ENCODE assay signal across 12 cellular contexts in genomic region chr1:109877776-109878175, GRCh38. TPM values are rescaled to one million over a fixed set of nuclear protein-coding genes. Genes with fewer than 3 reads are reported as not detected.
DNase-seq lines count a peak whose midpoint lies in the region; FAIRE-seq and TF ChIP-seq lines count a peak whose summit lies in the region.
"Had no signal": no experiment of that assay in that cellular context is flagged by ENCODE, and none has a peak within 500 bp of the region (broad histone marks: within the 10 kb centered on the region; RNA-seq: fewer than 3 reads in every experiment).

No MANE protein-coding gene starts in this region.

- peaks cover 36% of the 10 kb centered on the region for H3F3A ChIP-seq in GM23248 (ENCODE audit: insufficient read depth)

- H3K27ac Mint-ChIP-seq in endothelial cell (ENCODE audit: unreplicated experiment): no peak overlapping the region
- H3K27ac Mint-ChIP-seq: CD8-positive, alpha-beta memory T cell; natural killer cell had no signal

- TF ChIP-seq CTCF in ascending aorta (IDR thresholded peaks at IDR 0.05) (no peak), liver (IDR thresholded peaks at IDR 0.05; ENCODE audit: low read depth, low read length, missing input control) (no peak), endothelial cell (IDR thresholded peaks at IDR 0.05; ENCODE audit: unreplicated experiment) (no peak)

- H3K9me3 ChIP-seq in GM23248 (ENCODE audit: low read depth) (no peaks in the 10 kb centered on the region), ascending aorta (no peaks in the 10 kb centered on the region), liver (ENCODE audit: control insufficient read depth in 4 of 4, low read length in 3 of 4) (no peaks in the 10 kb centered on the region)

- DNase-seq in GM23248 (no peak), ascending aorta (ENCODE audit: low spot score in 2 of 2) (no peak), endothelial cell (ENCODE audit: low spot score) (no peak), urothelium cell line (ENCODE audit: low spot score) (no peak), kidney tubule cell (ENCODE audit: low spot score) (no peak)
- no peak for DNase-seq in activated CD4-positive, alpha-beta T cell treated with anti-CD3 and anti-CD28 coated beads for 4 hours
- DNase-seq: CD8-positive, alpha-beta memory T cell; natural killer cell; NCI-H446; T-helper 2 cell had no signal

- no peaks in the 10 kb centered on the region for H3K79me2 ChIP-seq in GM23248 (ENCODE audit: insufficient read depth)

- peak overlapping the region; percentile 78 for H2AFZ ChIP-seq in GM23248

- no peaks in the 10 kb centered on the region for H3K9me2 ChIP-seq in GM23248 (ENCODE audit: insufficient read depth)

- no peaks in the 10 kb centered on the region for H3K27me3 ChIP-seq in GM23248 (replicated peaks; ENCODE audit: insufficient read depth)
- no peaks in the 10 kb centered on the region for H3K27me3 ChIP-seq in ascending aorta
- H3K27me3 ChIP-seq in liver (ENCODE audit: control insufficient read depth in 4 of 4, insufficient read depth in 4 of 4, low read length in 3 of 4): no peaks in the 10 kb centered on the region

- H3K9ac ChIP-seq in GM23248: peak overlapping the region; percentile 78
- no peak overlapping the region for H3K9ac ChIP-seq in liver (ENCODE audit: low read depth in 1 of 2, low read length in 2 of 2)

- no peak for TF ChIP-seq RAD21 in liver (IDR thresholded peaks at IDR 0.05)

- H4K20me1 ChIP-seq in GM23248 (ENCODE audit: insufficient read depth): no peaks in the 10 kb centered on the region

- 11 to 15% methylated on average over 3 of the region's 3 CpGs for WGBS in GM23248 (ENCODE audit: low coverage in 1 of 2, low lambda C conversion rate in 2 of 2, missing lambda C conversion rate in 2 of 2), 2 experiments
- 81% methylated on average over 3 of the region's 3 CpGs for WGBS in liver

- peaks cover 33% of the 10 kb centered on the region for H3K4me1 Mint-ChIP-seq in endothelial cell (ENCODE audit: unreplicated experiment)
- H3K4me1 Mint-ChIP-seq: natural killer cell had no signal

- H3K36me3 Mint-ChIP-seq in endothelial cell (ENCODE audit: low read depth, unreplicated experiment): no peaks in the 10 kb centered on the region
- H3K36me3 Mint-ChIP-seq: CD8-positive, alpha-beta memory T cell; natural killer cell had no signal

- peak overlapping the region; percentile 41 for H3K4me3 ChIP-seq in GM23248
- H3K4me3 ChIP-seq in ascending aorta: peak overlapping the region in 1 of 2 donors; percentile 42
- no peak overlapping the region for H3K4me3 ChIP-seq in liver (ENCODE audit: low read depth in 1 of 3, low read length in 3 of 3)
- H3K4me3 ChIP-seq in skin epidermis: no peak overlapping the region

- H3K4me3 Mint-ChIP-seq in endothelial cell (ENCODE audit: unreplicated experiment): no peak overlapping the region
- H3K4me3 Mint-ChIP-seq: CD8-positive, alpha-beta memory T cell; natural killer cell had no signal

- no peaks in the 10 kb centered on the region for H3K27me3 Mint-ChIP-seq in endothelial cell (ENCODE audit: unreplicated experiment)

- H3K27ac ChIP-seq in GM23248 (peak overlapping the region; percentile 95), ascending aorta (peak overlapping the region; percentile 93 to 94), liver (ENCODE audit: low read depth in 1 of 2, low read length in 2 of 2) (peak overlapping the region; percentile 43 to 57), skin epidermis (peak overlapping the region in 14 of 21 experiments; percentile 37 to 78 (median 58))

- H3K36me3 ChIP-seq in GM23248 (ENCODE audit: low read depth) (no peaks in the 10 kb centered on the region), ascending aorta (no peaks in the 10 kb centered on the region), liver (ENCODE audit: control insufficient read depth in 4 of 4, insufficient read depth in 3 of 4, low read depth in 1 of 4, low read length in 3 of 4) (no peaks in the 10 kb centered on the region)

- in situ Hi-C loops in GM23248 (cut with MboI): loop anchor here (5.0 kb wide), 1 partner anchor 100 kb away; no protein-coding TSS in a partner anchor

- intact Hi-C loops in ascending aorta (cut with DNase I): loop anchor here (1.0 to 2.0 kb wide), 3 partner anchors 33 to 107 kb away; partner anchors contain the start of genes AHCYL1 and CSF1

- no peak for FAIRE-seq in urothelium cell line (lab: Jason Lieb, UNC)

- no peaks in the 10 kb centered on the region for H3K9me3 Mint-ChIP-seq in endothelial cell (ENCODE audit: unreplicated experiment)
- H3K9me3 Mint-ChIP-seq: CD8-positive, alpha-beta memory T cell; natural killer cell had no signal

- H3K4me1 ChIP-seq in GM23248 (ENCODE audit: insufficient read depth) (peaks cover 49% of the 10 kb centered on the region), ascending aorta (peaks cover 11 to 37% of the 10 kb centered on the region in 2 donors), liver (ENCODE audit: control insufficient read depth in 4 of 4, insufficient read depth in 4 of 4, low read length in 3 of 4) (peaks cover 4 to 11% (median 6%) of the 10 kb centered on the region in 4 donors)

- peak overlapping the region; percentile 61 for H3K4me2 ChIP-seq in GM23248 (ENCODE audit: unreplicated experiment)

TF ChIP-seq in liver, 16 proteins besides CTCF, POLR2A, EP300 and RAD21:
- no peak for TF ChIP-seq EGR1 (IDR thresholded peaks at IDR 0.05; ENCODE audit: low read depth in 2 of 2)
- no peak for TF ChIP-seq ZBTB33 (IDR thresholded peaks at IDR 0.05)
- TF ChIP-seq HNF4G (IDR thresholded peaks at IDR 0.05): no peak
- no peak for TF ChIP-seq ATF3 (IDR thresholded peaks at IDR 0.05)
- TF ChIP-seq MAX (IDR thresholded peaks at IDR 0.05): no peak
- no peak for TF ChIP-seq FOXA1 (IDR thresholded peaks at IDR 0.05)
- no peak for TF ChIP-seq GABPA (IDR thresholded peaks at IDR 0.05 in 1 of 2, conservative IDR thresholded peaks at IDR 0.05 in 1 of 2)
- no peak for TF ChIP-seq NR2F2 (IDR thresholded peaks at IDR 0.05)
- no peak for TF ChIP-seq JUND (IDR thresholded peaks at IDR 0.05)
- no peak for TF ChIP-seq REST (IDR thresholded peaks at IDR 0.05)
- TF ChIP-seq RXRA (IDR thresholded peaks at IDR 0.05): no peak
- no peak for TF ChIP-seq TAF1 (conservative IDR thresholded peaks at IDR 0.05)
- no peak for TF ChIP-seq SP1 (IDR thresholded peaks at IDR 0.05)
- TF ChIP-seq HNF4A (conservative IDR thresholded peaks at IDR 0.05): no peak
- no peak for TF ChIP-seq FOXA2 (IDR thresholded peaks at IDR 0.05)
- no peak for TF ChIP-seq YY1 (IDR thresholded peaks at IDR 0.05)
TF ChIP-seq in liver: peak in this region for 0.

RNA-seq across cellular contexts. Expression of gene CSF1, which starts 32.9 kb away (rescaled TPM):
- total RNA-seq in GM23248 (2014; rRNA removed; shearing (Covaris generic)): 60.0 and 87.0 TPM in 2 replicates
- polyA plus RNA-seq in GM23248 (2016; fragmentation: Nextera tagmentation; extraction: Ambion mirVana) (65.3 and 67.9 TPM in 2 replicates), liver (10 to 100 TPM; 11.0 to 11.7 TPM)
- total RNA-seq in ascending aorta (140 TPM), liver (10 to 100 TPM in 1 of 2 donors, 1 to 10 TPM in 1; 6.3 to 15.2 TPM), endothelial cell (ENCODE audit: unreplicated experiment) (2.1 TPM)
